8 cellular contexts compared by ENCODE assay signal in genomic region chr3:107598926-107599754, GRCh38.
DNase-seq lines count a peak whose midpoint lies in the region; ATAC-seq and TF ChIP-seq lines count a peak whose summit lies in the region.

No MANE protein-coding gene starts in this region.

- no peak for TF ChIP-seq CTCF in colonic mucosa (IDR thresholded peaks at IDR 0.05)
- TF ChIP-seq CTCF in A673 (conservative IDR thresholded peaks at IDR 0.05; ENCODE audit: low read depth, low read length) = no peak

- POLR2A ChIA-PET in A673 (lab: Charles Lee; ENCODE audit: low non-redundant PET) = no interaction called here

- no TSS peak for BruUV-seq in A673 (replicated peaks; lab: Mats Ljungman, UMichigan)

- H3K4me3 ChIP-seq in colonic mucosa = peak overlapping the region; percentile 14
- H3K4me3 ChIP-seq in A673 (ENCODE audit: low read depth, low read length, poor library complexity, severe bottlenecking) = no peak overlapping the region

- DNase-seq in GDM1 (lab: John Stamatoyannopoulos, UW) (peak; percentile 59), colonic mucosa (peak; percentile 68), left lobe of liver (ENCODE audit: low spot score) (peak; percentile 49), A673 (ENCODE audit: low spot score) (no peak)
- peak; percentile 22 to 29 for DNase-seq in stimulated activated CD4-positive, alpha-beta T cell treated with anti-CD3 and anti-CD28 coated beads, Interleukin-4, amount 100 ng/mL, for 4 hours

- H3K27ac ChIP-seq in KOPT-K1 (ENCODE audit: low read depth, low read length, poor library complexity, severe bottlenecking) = peak overlapping the region; percentile 64
- peak overlapping the region; percentile 40 for H3K27ac ChIP-seq in colonic mucosa
- no peak overlapping the region for H3K27ac ChIP-seq in A673 (ENCODE audit: low read depth, low read length, poor library complexity, severe bottlenecking)

- H3K4me1 ChIP-seq in colonic mucosa (no peaks in the 10 kb centered on the region), A673 (ENCODE audit: insufficient read depth, low read length, poor library complexity, severe bottlenecking) (peaks cover 8% of the 10 kb centered on the region)

- H3K9ac ChIP-seq in colonic mucosa (ENCODE audit: low read depth in 2 of 2, low read length in 2 of 2) = peak overlapping the region; percentile 9 to 69

- ATAC-seq in GM21786 (IDR thresholded peaks at IDR 0.05; ENCODE audit: unreplicated experiment) = peak; percentile 89
- peak; percentile 76 to 81 for ATAC-seq in activated CD4-positive, CD25-positive, alpha-beta regulatory T cell treated with anti-CD3 and anti-CD28 coated beads, Interleukin-2, amount 50 U/mL, for 24 hours
- peak; percentile 98 for ATAC-seq in left lobe of liver

- H3K36me3 ChIP-seq in KOPT-K1 (ENCODE audit: insufficient read depth, low read length) (no peaks in the 10 kb centered on the region), colonic mucosa (no peaks in the 10 kb centered on the region), A673 (ENCODE audit: insufficient read depth, low read length, poor library complexity, severe bottlenecking) (no peaks in the 10 kb centered on the region)

- intact Hi-C loops in colonic mucosa (cut with DNase I) (no loop called here), A673 (cut with micrococcal nuclease; ENCODE audit: unreplicated experiment) (no loop called here)

- CTCF ChIA-PET in A673 (lab: Charles Lee) = no interaction called here

- H3K27me3 ChIP-seq in colonic mucosa = no peaks in the 10 kb centered on the region
- no peaks in the 10 kb centered on the region for H3K27me3 ChIP-seq in A673 (replicated peaks; ENCODE audit: insufficient read depth, low read depth, low read length, poor library complexity)

- peaks cover 6% of the 10 kb centered on the region for H3K9me3 ChIP-seq in KOPT-K1 (ENCODE audit: insufficient read depth, low read length, poor library complexity, severe bottlenecking)
- no peaks in the 10 kb centered on the region for H3K9me3 ChIP-seq in colonic mucosa
- H3K9me3 ChIP-seq in A673 (ENCODE audit: low read depth, low read length, poor library complexity, severe bottlenecking) = peaks cover 8% of the 10 kb centered on the region
